Comparison of ENCODE assay signal across 1 cellular context in genomic region chr21:43956667-43957030, GRCh38.
TF ChIP-seq lines count a peak whose summit lies in the region.

No MANE protein-coding gene starts in this region.

TF ChIP-seq in GM12878, 131 proteins besides CTCF, POLR2A, EP300 and RAD21:
- TF ChIP-seq KLF5 (IDR thresholded peaks at IDR 0.05; ENCODE audit: partially characterized antibody) (no peak), RBBP5 (conservative IDR thresholded peaks at IDR 0.05) (no peak), CBFB (IDR thresholded peaks at IDR 0.05; ENCODE audit: low read depth) (no peak), ZBTB40 (IDR thresholded peaks at IDR 0.05; ENCODE audit: borderline replicate concordance) (no peak), CBX5 (IDR thresholded peaks at IDR 0.05; ENCODE audit: low read depth) (no peak)
